In the genomic region with DNA sequence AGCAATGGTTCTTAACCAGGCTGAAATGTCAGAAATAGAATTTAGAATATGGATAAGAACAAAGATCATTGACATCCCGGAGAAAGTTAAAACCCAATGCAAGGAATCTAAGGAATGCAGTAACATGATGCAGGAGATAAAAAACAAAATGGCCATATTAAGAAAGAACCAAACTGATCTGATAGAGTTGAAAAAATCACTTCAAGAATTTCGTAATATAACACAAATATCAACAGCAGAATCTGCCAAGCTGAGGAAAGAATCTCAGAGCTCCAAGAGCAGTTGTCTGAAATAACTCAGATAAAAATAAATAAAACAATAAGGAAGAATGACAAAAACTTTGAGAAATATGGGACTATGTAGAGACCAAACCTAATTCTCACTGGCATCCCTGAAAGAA, we compare ENCODE assay signal across 30 cellular contexts. TPM values are rescaled to one million over a fixed set of nuclear protein-coding genes. Genes with fewer than 3 reads are reported as not detected.
"Had no signal": no experiment of that assay in that cellular context is flagged by ENCODE, and none has a peak within 500 bp of the region (broad histone marks: within the 10 kb centered on the region; RNA-seq: fewer than 3 reads in every experiment).

No MANE protein-coding gene starts in this region.

- H3K4me1 Mint-ChIP-seq: activated naive CD4-positive, alpha-beta T cell treated with anti-CD3 and anti-CD28 coated beads, Interleukin-2, amount 50 U/mL, for 24 hours; brain had no signal

- H3K27ac ChIP-seq: cardiac muscle cell had no signal

- H3K27me3 Mint-ChIP-seq: activated naive CD4-positive, alpha-beta T cell treated with anti-CD3 and anti-CD28 coated beads, Interleukin-2, amount 50 U/mL, for 24 hours had no signal

- ATAC-seq: activated CD4-positive, CD25-positive, alpha-beta regulatory T cell treated with anti-CD3 and anti-CD28 coated beads, Interleukin-2, amount 50 U/mL, for 24 hours; activated CD8-positive, alpha-beta T cell treated with anti-CD3 and anti-CD28 coated beads, Interleukin-2, amount 10 ng/mL, durations not matched to agents 7 days and 5 days had no signal

- DNase-seq: activated CD4-positive, alpha-beta T cell treated with anti-CD3 and anti-CD28 coated beads for 4 hours; activated CD4-positive, alpha-beta T cell treated with anti-CD3 and anti-CD28 coated beads, Interleukin-2, amount 50 U/mL, for 4 hours; activated CD8-positive, alpha-beta memory T cell treated with anti-CD3 and anti-CD28 coated beads, Interleukin-2, amount 50 U/mL, for 48 hours; activated CD8-positive, alpha-beta T cell treated with anti-CD3 and anti-CD28 coated beads, Interleukin-2, amount 10 ng/mL, durations not matched to agents 7 days and 5 days; activated effector memory CD4-positive, alpha-beta T cell treated with Interleukin-2 at 50 U/mL for 16 hours; activated naive CD4-positive, alpha-beta T cell; activated T-cell treated with anti-CD3 and anti-CD28 coated beads, Interleukin-2, amount 50 U/mL, for 1 hour; amygdala; Kasumi-1; KBM-7; NCI-H1092; NCI-H1417 treated with DMSO at 0.1 percent for 48 hours; NCI-H1694; NCI-H2029 treated with DMSO at 0.1 percent for 48 hours; NCI-H345; NCI-H510A; NCI-H526 treated with DMSO at 0.1 percent for 48 hours; NCI-H82; SIG-M5; T-helper 2 cell; T1000 had no signal

- FAIRE-seq: TTC549 had no signal

- H3K4me3 Mint-ChIP-seq: activated CD8-positive, alpha-beta T cell treated with anti-CD3 and anti-CD28 coated beads, Interleukin-2, amount 10 ng/mL, durations not matched to agents 7 days and 5 days; activated naive CD4-positive, alpha-beta T cell treated with anti-CD3 and anti-CD28 coated beads, Interleukin-2, amount 50 U/mL, for 24 hours; activated T-helper 1 cell treated with anti-CD3 and anti-CD28 coated beads, Interleukin-12 subunit alpha, Interleukin-12 subunit beta, Interleukin-2, Interleukin-4 antibody, amounts not matched to agents 30 ng/mL and 10 ng/mL and 1 ng/mL, durations not matched to agents 14 hours and 24 hours and 36 hours; brain had no signal

- H3K36me3 Mint-ChIP-seq: activated naive CD4-positive, alpha-beta T cell treated with anti-CD3 and anti-CD28 coated beads, Interleukin-2, amount 50 U/mL, for 24 hours had no signal

- H3K27ac Mint-ChIP-seq: activated CD8-positive, alpha-beta T cell treated with anti-CD3 and anti-CD28 coated beads, Interleukin-2, amount 10 ng/mL, durations not matched to agents 7 days and 5 days; activated naive CD4-positive, alpha-beta T cell treated with anti-CD3 and anti-CD28 coated beads, Interleukin-2, amount 50 U/mL, for 24 hours; activated T-helper 1 cell treated with anti-CD3 and anti-CD28 coated beads, Interleukin-12 subunit alpha, Interleukin-12 subunit beta, Interleukin-2, Interleukin-4 antibody, amounts not matched to agents 30 ng/mL and 10 ng/mL and 1 ng/mL, durations not matched to agents 14 hours and 24 hours and 36 hours; brain had no signal

- H3K4me3 ChIP-seq: cardiac muscle cell had no signal

- H3K36me3 ChIP-seq: cardiac muscle cell had no signal

- H3K27me3 ChIP-seq: cardiac muscle cell had no signal

RNA-seq across cellular contexts. Expression of a gene that starts 37.8 kb away (rescaled TPM):
- total RNA-seq: activated CD8-positive, alpha-beta T cell treated with anti-CD3 and anti-CD28 coated beads, Interleukin-2, amount 10 ng/mL, durations not matched to agents 7 days and 5 days; activated T-helper 1 cell treated with anti-CD3 and anti-CD28 coated beads, Interleukin-12 subunit alpha, Interleukin-12 subunit beta, Interleukin-2, Interleukin-4 antibody, amounts not matched to agents 30 ng/mL and 10 ng/mL and 1 ng/mL, durations not matched to agents 14 hours and 24 hours and 36 hours; astrocyte; cardiac muscle cell; OCI-LY7; RPMI7951 had no signal
- polyA plus RNA-seq: cardiac muscle cell had no signal
